12 cellular contexts compared by ENCODE assay signal in the genomic region with DNA sequence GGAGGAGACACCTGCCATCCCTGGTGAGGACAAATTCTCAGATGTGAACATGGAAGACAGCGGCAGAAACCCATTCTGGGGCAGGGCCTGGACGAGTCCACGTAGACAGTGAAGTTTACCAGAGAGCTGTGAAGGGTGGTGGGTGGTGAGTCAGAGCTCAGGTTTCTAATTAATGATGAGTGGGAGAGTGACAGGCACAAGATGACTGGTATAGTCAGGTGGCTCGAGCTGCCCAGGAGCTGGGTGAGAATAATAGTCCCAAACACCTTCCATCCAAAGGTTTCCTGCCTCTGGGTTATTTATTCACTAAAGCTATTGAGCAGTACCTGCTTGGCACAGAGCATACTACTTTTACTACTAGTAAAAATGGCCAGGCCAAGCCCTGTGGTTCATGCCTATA. TPM values are rescaled to one million over a fixed set of nuclear protein-coding genes. Genes with fewer than 3 reads are reported as not detected.
DNase-seq lines count a peak whose midpoint lies in the region; ATAC-seq and TF ChIP-seq lines count a peak whose summit lies in the region.
"Had no signal": no experiment of that assay in that cellular context is flagged by ENCODE, and none has a peak within 500 bp of the region (broad histone marks: within the 10 kb centered on the region; RNA-seq: fewer than 3 reads in every experiment).

No MANE protein-coding gene starts in this region.

- H3K27ac ChIP-seq in SJCRH30 (no peak overlapping the region), left ventricle myocardium inferior (replicated peaks) (no peak overlapping the region)
- H3K27ac ChIP-seq: heart right ventricle had no signal

- TF ChIP-seq CTCF in glutamatergic neuron (IDR thresholded peaks at IDR 0.05; ENCODE audit: partially characterized antibody, unreplicated experiment): no peak
- no peak for TF ChIP-seq CTCF in left ventricle myocardium inferior (IDR thresholded peaks at IDR 0.05; ENCODE audit: borderline replicate concordance)

- H3K9me3 Mint-ChIP-seq in glutamatergic neuron (ENCODE audit: unreplicated experiment): peaks cover 3% of the 10 kb centered on the region

- H3K27me3 Mint-ChIP-seq in glutamatergic neuron (ENCODE audit: unreplicated experiment): peaks cover 8% of the 10 kb centered on the region
- H3K27me3 Mint-ChIP-seq: activated naive CD8-positive, alpha-beta T cell had no signal

- intact Hi-C loops in left ventricle myocardium inferior (cut with micrococcal nuclease): loop anchor here (10.0 kb wide), 1 partner anchor 217 kb away; no protein-coding TSS in a partner anchor

- in situ Hi-C loops in G401 (cut with HindIII; ENCODE audit: low sequenced_read_pairs): no loop called here

- ATAC-seq in GM21381 (IDR thresholded peaks at IDR 0.05; ENCODE audit: unreplicated experiment): peak; percentile 51
- ATAC-seq: heart right ventricle had no signal

- H3K36me3 Mint-ChIP-seq in glutamatergic neuron (ENCODE audit: unreplicated experiment): no peaks in the 10 kb centered on the region
- H3K36me3 Mint-ChIP-seq: activated naive CD8-positive, alpha-beta T cell had no signal

- peak; percentile 73 for DNase-seq in DMS53 treated with DMSO at 0.1 percent for 48 hours (lab: John Stamatoyannopoulos, UW; ENCODE audit: unreplicated experiment)
- DNase-seq in SJCRH30: peak; percentile 49 to 64
- peak; percentile 96 for DNase-seq in kidney tubule cell (ENCODE audit: low spot score)
- no peak for DNase-seq in glutamatergic neuron
- DNase-seq in left ventricle myocardium inferior: no peak
- DNase-seq in G401 (ENCODE audit: low spot score): no peak
- no peak for DNase-seq in NOMO-1 treated with DMSO at 0.1 percent for 48 hours (lab: John Stamatoyannopoulos, UW; ENCODE audit: unreplicated experiment)
- DNase-seq: heart right ventricle, MV-4-11 had no signal

- no peak overlapping the region for H3K27ac Mint-ChIP-seq in glutamatergic neuron (ENCODE audit: unreplicated experiment)
- H3K27ac Mint-ChIP-seq: activated naive CD8-positive, alpha-beta T cell had no signal

- no peaks in the 10 kb centered on the region for H3K36me3 ChIP-seq in SJCRH30
- no peaks in the 10 kb centered on the region for H3K36me3 ChIP-seq in left ventricle myocardium inferior
- H3K36me3 ChIP-seq: heart right ventricle had no signal

- H3K4me3 ChIP-seq in SJCRH30: no peak overlapping the region
- no peak overlapping the region for H3K4me3 ChIP-seq in left ventricle myocardium inferior
- H3K4me3 ChIP-seq: heart right ventricle, smooth muscle cell had no signal

- peaks cover 4% of the 10 kb centered on the region for H3K4me1 Mint-ChIP-seq in glutamatergic neuron (ENCODE audit: low read depth, unreplicated experiment)

- no peak overlapping the region for H3K4me3 Mint-ChIP-seq in glutamatergic neuron (ENCODE audit: unreplicated experiment)
- H3K4me3 Mint-ChIP-seq: activated naive CD8-positive, alpha-beta T cell had no signal

- H3K27me3 ChIP-seq in SJCRH30: peaks cover 9% of the 10 kb centered on the region; the same call in 1 of the 2 replicates
- no peaks in the 10 kb centered on the region for H3K27me3 ChIP-seq in left ventricle myocardium inferior (ENCODE audit: low read depth)
- H3K27me3 ChIP-seq: heart right ventricle had no signal

- H3K4me1 ChIP-seq in SJCRH30: peaks cover 7% of the 10 kb centered on the region; the same call in 1 of the 2 replicates
- peaks cover 3% of the 10 kb centered on the region for H3K4me1 ChIP-seq in left ventricle myocardium inferior

- no peaks in the 10 kb centered on the region for H3K9me3 ChIP-seq in SJCRH30 (replicated peaks)
- H3K9me3 ChIP-seq in left ventricle myocardium inferior (replicated peaks): no peaks in the 10 kb centered on the region
- H3K9me3 ChIP-seq: heart right ventricle had no signal

RNA-seq across cellular contexts. Expression of a gene that starts 6.0 kb away (rescaled TPM):
- 1.8 and 1.9 TPM in 2 replicates for total RNA-seq in SJCRH30 (2014; rRNA removed; shearing (Covaris generic))
- not detected for total RNA-seq in glutamatergic neuron (ENCODE audit: unreplicated experiment)
- not detected for total RNA-seq in left ventricle myocardium inferior
- total RNA-seq in G401 (2014; rRNA removed; shearing (Covaris generic)): 0.14 and 1.2 TPM in 2 replicates
- total RNA-seq: heart right ventricle, smooth muscle cell had no signal

Comparison
In these comparisons a context has a peak if more than half of its experiments do, and no peak if none do; other contexts are left out.
1. DNase-seq: peak in DMS53 treated with DMSO at 0.1 percent for 48 hours (single experiment), SJCRH30 (2 of 2) and kidney tubule cell (single experiment); none in glutamatergic neuron (single experiment), left ventricle myocardium inferior (single experiment), G401 (single experiment) and NOMO-1 treated with DMSO at 0.1 percent for 48 hours (single experiment).